Comparison of ENCODE assay signal across 1 cellular context in the genomic region with DNA sequence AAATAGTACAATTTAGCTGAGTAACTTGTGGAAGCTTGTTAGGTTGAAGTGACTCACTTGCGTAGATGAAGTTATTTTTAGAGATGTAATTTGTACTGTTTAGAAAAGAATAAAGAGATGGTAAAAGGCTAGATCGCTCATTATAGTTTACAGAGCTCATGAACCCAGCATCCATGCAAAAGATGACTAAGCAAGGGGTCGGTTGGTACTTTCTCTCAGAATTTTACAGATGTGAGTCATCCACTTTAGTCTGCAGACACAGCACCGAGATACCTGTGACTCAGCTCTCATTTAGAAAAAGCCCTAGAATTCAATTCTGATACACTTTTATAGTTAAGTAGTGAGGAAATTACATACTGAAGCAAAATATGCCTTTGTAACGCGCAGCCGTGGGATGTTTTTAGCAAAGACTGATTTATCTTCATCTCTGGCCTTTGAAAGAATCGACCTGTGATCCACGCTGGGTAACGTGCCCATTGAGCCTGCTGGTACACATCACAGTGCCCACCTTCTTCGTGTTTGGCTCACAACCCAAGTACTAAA.
TF ChIP-seq lines count a peak whose summit lies in the region.

No MANE protein-coding gene starts in this region.

TF ChIP-seq in GM12878, 131 proteins besides CTCF, POLR2A, EP300 and RAD21 (continued from another document and continues in another):
- TF ChIP-seq, protein P1, sequence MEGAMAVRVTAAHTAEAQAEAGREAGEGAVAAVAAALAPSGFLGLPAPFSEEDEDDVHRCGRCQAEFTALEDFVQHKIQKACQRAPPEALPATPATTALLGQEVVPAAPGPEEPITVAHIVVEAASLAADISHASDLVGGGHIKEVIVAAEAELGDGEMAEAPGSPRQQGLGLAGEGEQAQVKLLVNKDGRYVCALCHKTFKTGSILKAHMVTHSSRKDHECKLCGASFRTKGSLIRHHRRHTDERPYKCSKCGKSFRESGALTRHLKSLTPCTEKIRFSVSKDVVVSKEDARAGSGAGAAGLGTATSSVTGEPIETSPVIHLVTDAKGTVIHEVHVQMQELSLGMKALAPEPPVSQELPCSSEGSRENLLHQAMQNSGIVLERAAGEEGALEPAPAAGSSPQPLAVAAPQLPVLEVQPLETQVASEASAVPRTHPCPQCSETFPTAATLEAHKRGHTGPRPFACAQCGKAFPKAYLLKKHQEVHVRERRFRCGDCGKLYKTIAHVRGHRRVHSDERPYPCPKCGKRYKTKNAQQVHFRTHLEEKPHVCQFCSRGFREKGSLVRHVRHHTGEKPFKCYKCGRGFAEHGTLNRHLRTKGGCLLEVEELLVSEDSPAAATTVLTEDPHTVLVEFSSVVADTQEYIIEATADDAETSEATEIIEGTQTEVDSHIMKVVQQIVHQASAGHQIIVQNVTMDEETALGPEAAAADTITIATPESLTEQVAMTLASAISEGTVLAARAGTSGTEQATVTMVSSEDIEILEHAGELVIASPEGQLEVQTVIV (IDR thresholded peaks at IDR 0.05; ENCODE audit: borderline replicate concordance, partially characterized antibody) = no peak
- TF ChIP-seq BCL11A (IDR thresholded peaks at IDR 0.05; ENCODE audit: low read depth, low read length) (peak; percentile 62; the same call in 1 of the 2 replicates), ZNF217 (IDR thresholded peaks at IDR 0.05) (no peak), TARDBP (IDR thresholded peaks at IDR 0.05; ENCODE audit: borderline replicate concordance) (no peak), PAX8 (IDR thresholded peaks at IDR 0.05) (no peak), ZBED1 (IDR thresholded peaks at IDR 0.05; ENCODE audit: borderline replicate concordance) (no peak), EED (IDR thresholded peaks at IDR 0.05; ENCODE audit: low read depth) (peak; percentile 49; the same call in 1 of the 2 replicates), SMC3 (IDR thresholded peaks at IDR 0.05; ENCODE audit: borderline replicate concordance, low read length) (no peak), CREB1 (IDR thresholded peaks at IDR 0.05; ENCODE audit: low read depth) (0 out of 2 replicates have a peak, but pooled peaks have one; percentile 11), PAX5 (IDR thresholded peaks at IDR 0.05; ENCODE audit: borderline replicate concordance, low read depth, low read length) (no peak), POU2F2 (IDR thresholded peaks at IDR 0.05; ENCODE audit: borderline replicate concordance, low read depth, low read length) (no peak), EGR1 (IDR thresholded peaks at IDR 0.05; ENCODE audit: borderline replicate concordance in 1 of 2, low read depth in 2 of 2, low read length in 2 of 2) (no peak), ZNF274 (IDR thresholded peaks at IDR 0.05; ENCODE audit: insufficient read depth, insufficient read length) (no peak), CHD1 (IDR thresholded peaks at IDR 0.05; ENCODE audit: low read depth, low read length) (no peak), POLR2AphosphoS2 (IDR thresholded peaks at IDR 0.05; ENCODE audit: low read depth, low read length) (no peak), TBL1XR1 (IDR thresholded peaks at IDR 0.05; ENCODE audit: low read depth, low read length) (no peak), CREM (IDR thresholded peaks at IDR 0.05; ENCODE audit: low read depth) (peak; percentile 57; the same call in 1 of the 2 replicates), ETV6 (conservative IDR thresholded peaks at IDR 0.05 in 1 of 2, IDR thresholded peaks at IDR 0.05 in 1 of 2; ENCODE audit: borderline replicate concordance in 1 of 2, low read depth in 1 of 2) (peak in 1 of 2 experiments; percentile 42; a peak in 1 of 4 replicates), SMAD1 (IDR thresholded peaks at IDR 0.05; ENCODE audit: low read depth, partially characterized antibody) (no peak), GABPA (IDR thresholded peaks at IDR 0.05; ENCODE audit: low read depth) (no peak), NRF1 (conservative IDR thresholded peaks at IDR 0.05; ENCODE audit: low read depth, low read length) (no peak), CBX3 (IDR thresholded peaks at IDR 0.05; ENCODE audit: borderline replicate concordance, low read depth) (no peak), WRNIP1 (IDR thresholded peaks at IDR 0.05; ENCODE audit: borderline replicate concordance, low read depth, low read length) (no peak), JUNB (IDR thresholded peaks at IDR 0.05) (peak; percentile 90), NFIC (IDR thresholded peaks at IDR 0.05; ENCODE audit: low read depth, low read length) (peak; percentile 64; the same call in 1 of the 2 replicates)
- TF ChIP-seq, protein P2, sequence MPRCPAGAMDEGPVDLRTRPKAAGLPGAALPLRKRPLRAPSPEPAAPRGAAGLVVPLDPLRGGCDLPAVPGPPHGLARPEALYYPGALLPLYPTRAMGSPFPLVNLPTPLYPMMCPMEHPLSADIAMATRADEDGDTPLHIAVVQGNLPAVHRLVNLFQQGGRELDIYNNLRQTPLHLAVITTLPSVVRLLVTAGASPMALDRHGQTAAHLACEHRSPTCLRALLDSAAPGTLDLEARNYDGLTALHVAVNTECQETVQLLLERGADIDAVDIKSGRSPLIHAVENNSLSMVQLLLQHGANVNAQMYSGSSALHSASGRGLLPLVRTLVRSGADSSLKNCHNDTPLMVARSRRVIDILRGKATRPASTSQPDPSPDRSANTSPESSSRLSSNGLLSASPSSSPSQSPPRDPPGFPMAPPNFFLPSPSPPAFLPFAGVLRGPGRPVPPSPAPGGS (IDR thresholded peaks at IDR 0.05; ENCODE audit: borderline replicate concordance, insufficient read depth, low read depth, low read length, poor library complexity, severe bottlenecking) = peak; percentile 65
- TF ChIP-seq, protein P3, sequence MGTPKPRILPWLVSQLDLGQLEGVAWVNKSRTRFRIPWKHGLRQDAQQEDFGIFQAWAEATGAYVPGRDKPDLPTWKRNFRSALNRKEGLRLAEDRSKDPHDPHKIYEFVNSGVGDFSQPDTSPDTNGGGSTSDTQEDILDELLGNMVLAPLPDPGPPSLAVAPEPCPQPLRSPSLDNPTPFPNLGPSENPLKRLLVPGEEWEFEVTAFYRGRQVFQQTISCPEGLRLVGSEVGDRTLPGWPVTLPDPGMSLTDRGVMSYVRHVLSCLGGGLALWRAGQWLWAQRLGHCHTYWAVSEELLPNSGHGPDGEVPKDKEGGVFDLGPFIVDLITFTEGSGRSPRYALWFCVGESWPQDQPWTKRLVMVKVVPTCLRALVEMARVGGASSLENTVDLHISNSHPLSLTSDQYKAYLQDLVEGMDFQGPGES (IDR thresholded peaks at IDR 0.05) = no peak
- TF ChIP-seq, protein P4, sequence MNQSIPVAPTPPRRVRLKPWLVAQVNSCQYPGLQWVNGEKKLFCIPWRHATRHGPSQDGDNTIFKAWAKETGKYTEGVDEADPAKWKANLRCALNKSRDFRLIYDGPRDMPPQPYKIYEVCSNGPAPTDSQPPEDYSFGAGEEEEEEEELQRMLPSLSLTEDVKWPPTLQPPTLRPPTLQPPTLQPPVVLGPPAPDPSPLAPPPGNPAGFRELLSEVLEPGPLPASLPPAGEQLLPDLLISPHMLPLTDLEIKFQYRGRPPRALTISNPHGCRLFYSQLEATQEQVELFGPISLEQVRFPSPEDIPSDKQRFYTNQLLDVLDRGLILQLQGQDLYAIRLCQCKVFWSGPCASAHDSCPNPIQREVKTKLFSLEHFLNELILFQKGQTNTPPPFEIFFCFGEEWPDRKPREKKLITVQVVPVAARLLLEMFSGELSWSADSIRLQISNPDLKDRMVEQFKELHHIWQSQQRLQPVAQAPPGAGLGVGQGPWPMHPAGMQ (IDR thresholded peaks at IDR 0.05; ENCODE audit: borderline replicate concordance) = no peak
- TF ChIP-seq, protein P5, sequence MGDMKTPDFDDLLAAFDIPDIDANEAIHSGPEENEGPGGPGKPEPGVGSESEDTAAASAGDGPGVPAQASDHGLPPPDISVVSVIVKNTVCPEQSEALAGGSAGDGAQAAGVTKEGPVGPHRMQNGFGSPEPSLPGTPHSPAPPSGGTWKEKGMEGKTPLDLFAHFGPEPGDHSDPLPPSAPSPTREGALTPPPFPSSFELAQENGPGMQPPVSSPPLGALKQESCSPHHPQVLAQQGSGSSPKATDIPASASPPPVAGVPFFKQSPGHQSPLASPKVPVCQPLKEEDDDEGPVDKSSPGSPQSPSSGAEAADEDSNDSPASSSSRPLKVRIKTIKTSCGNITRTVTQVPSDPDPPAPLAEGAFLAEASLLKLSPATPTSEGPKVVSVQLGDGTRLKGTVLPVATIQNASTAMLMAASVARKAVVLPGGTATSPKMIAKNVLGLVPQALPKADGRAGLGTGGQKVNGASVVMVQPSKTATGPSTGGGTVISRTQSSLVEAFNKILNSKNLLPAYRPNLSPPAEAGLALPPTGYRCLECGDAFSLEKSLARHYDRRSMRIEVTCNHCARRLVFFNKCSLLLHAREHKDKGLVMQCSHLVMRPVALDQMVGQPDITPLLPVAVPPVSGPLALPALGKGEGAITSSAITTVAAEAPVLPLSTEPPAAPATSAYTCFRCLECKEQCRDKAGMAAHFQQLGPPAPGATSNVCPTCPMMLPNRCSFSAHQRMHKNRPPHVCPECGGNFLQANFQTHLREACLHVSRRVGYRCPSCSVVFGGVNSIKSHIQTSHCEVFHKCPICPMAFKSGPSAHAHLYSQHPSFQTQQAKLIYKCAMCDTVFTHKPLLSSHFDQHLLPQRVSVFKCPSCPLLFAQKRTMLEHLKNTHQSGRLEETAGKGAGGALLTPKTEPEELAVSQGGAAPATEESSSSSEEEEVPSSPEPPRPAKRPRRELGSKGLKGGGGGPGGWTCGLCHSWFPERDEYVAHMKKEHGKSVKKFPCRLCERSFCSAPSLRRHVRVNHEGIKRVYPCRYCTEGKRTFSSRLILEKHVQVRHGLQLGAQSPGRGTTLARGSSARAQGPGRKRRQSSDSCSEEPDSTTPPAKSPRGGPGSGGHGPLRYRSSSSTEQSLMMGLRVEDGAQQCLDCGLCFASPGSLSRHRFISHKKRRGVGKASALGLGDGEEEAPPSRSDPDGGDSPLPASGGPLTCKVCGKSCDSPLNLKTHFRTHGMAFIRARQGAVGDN (IDR thresholded peaks at IDR 0.05) = no peak
- TF ChIP-seq, protein P6, sequence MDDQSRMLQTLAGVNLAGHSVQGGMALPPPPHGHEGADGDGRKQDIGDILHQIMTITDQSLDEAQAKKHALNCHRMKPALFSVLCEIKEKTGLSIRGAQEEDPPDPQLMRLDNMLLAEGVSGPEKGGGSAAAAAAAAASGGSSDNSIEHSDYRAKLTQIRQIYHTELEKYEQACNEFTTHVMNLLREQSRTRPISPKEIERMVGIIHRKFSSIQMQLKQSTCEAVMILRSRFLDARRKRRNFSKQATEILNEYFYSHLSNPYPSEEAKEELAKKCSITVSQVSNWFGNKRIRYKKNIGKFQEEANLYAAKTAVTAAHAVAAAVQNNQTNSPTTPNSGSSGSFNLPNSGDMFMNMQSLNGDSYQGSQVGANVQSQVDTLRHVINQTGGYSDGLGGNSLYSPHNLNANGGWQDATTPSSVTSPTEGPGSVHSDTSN (IDR thresholded peaks at IDR 0.05; ENCODE audit: insufficient replicate concordance, low read depth, low read length) = no peak
- TF ChIP-seq, protein P7, sequence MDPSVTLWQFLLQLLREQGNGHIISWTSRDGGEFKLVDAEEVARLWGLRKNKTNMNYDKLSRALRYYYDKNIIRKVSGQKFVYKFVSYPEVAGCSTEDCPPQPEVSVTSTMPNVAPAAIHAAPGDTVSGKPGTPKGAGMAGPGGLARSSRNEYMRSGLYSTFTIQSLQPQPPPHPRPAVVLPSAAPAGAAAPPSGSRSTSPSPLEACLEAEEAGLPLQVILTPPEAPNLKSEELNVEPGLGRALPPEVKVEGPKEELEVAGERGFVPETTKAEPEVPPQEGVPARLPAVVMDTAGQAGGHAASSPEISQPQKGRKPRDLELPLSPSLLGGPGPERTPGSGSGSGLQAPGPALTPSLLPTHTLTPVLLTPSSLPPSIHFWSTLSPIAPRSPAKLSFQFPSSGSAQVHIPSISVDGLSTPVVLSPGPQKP (IDR thresholded peaks at IDR 0.05; ENCODE audit: low read depth, low read length) = no peak
- TF ChIP-seq, protein P8, sequence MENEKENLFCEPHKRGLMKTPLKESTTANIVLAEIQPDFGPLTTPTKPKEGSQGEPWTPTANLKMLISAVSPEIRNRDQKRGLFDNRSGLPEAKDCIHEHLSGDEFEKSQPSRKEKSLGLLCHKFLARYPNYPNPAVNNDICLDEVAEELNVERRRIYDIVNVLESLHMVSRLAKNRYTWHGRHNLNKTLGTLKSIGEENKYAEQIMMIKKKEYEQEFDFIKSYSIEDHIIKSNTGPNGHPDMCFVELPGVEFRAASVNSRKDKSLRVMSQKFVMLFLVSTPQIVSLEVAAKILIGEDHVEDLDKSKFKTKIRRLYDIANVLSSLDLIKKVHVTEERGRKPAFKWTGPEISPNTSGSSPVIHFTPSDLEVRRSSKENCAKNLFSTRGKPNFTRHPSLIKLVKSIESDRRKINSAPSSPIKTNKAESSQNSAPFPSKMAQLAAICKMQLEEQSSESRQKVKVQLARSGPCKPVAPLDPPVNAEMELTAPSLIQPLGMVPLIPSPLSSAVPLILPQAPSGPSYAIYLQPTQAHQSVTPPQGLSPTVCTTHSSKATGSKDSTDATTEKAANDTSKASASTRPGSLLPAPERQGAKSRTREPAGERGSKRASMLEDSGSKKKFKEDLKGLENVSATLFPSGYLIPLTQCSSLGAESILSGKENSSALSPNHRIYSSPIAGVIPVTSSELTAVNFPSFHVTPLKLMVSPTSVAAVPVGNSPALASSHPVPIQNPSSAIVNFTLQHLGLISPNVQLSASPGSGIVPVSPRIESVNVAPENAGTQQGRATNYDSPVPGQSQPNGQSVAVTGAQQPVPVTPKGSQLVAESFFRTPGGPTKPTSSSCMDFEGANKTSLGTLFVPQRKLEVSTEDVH (IDR thresholded peaks at IDR 0.05; ENCODE audit: low read depth, partially characterized antibody) = no peak
- TF ChIP-seq, protein P9, sequence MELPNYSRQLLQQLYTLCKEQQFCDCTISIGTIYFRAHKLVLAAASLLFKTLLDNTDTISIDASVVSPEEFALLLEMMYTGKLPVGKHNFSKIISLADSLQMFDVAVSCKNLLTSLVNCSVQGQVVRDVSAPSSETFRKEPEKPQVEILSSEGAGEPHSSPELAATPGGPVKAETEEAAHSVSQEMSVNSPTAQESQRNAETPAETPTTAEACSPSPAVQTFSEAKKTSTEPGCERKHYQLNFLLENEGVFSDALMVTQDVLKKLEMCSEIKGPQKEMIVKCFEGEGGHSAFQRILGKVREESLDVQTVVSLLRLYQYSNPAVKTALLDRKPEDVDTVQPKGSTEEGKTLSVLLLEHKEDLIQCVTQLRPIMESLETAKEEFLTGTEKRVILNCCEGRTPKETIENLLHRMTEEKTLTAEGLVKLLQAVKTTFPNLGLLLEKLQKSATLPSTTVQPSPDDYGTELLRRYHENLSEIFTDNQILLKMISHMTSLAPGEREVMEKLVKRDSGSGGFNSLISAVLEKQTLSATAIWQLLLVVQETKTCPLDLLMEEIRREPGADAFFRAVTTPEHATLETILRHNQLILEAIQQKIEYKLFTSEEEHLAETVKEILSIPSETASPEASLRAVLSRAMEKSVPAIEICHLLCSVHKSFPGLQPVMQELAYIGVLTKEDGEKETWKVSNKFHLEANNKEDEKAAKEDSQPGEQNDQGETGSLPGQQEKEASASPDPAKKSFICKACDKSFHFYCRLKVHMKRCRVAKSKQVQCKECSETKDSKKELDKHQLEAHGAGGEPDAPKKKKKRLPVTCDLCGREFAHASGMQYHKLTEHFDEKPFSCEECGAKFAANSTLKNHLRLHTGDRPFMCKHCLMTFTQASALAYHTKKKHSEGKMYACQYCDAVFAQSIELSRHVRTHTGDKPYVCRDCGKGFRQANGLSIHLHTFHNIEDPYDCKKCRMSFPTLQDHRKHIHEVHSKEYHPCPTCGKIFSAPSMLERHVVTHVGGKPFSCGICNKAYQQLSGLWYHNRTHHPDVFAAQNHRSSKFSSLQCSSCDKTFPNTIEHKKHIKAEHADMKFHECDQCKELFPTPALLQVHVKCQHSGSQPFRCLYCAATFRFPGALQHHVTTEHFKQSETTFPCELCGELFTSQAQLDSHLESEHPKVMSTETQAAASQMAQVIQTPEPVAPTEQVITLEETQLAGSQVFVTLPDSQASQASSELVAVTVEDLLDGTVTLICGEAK (IDR thresholded peaks at IDR 0.05; ENCODE audit: borderline replicate concordance) = no peak
